35 cellular contexts compared by ENCODE assay signal in the genomic region with DNA sequence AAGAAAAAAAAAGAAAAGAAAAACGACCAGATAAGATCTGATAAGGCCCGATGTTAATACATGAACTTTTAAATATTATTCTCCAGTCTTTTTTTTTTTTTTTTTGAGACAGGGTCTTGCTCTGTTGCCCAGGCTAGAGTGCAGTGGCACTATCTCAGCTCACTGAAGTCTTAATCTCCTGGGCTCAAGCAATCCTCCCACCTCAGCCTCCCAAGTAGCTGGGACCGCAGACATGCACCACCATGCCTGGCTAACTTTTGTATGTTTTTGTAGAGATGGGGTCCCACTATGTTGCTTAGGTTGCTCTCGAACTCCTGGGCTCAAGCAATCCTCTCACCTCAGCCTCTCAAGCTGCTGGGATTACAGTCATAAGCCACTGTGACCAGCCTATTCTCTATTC. TPM values are rescaled to one million over a fixed set of nuclear protein-coding genes. Genes with fewer than 3 reads are reported as not detected.
"Had no signal": no experiment of that assay in that cellular context is flagged by ENCODE, and none has a peak within 500 bp of the region (broad histone marks: within the 10 kb centered on the region; RNA-seq: fewer than 3 reads in every experiment).

No MANE protein-coding gene starts in this region.

- H3K9me3 ChIP-seq: ovary, psoas muscle, spleen, suprapubic skin, testis, tibial artery, transverse colon, upper lobe of right lung, uterus had no signal

- H3K9me3 Mint-ChIP-seq: natural killer cell; nephron; stimulated activated memory B cell treated with anti-CD40 and anti-IgM and Interleukin-4, amounts not matched to agents 10 μg/mL and 1 μg/mL and 100 μg/mL, for 72 hours; stimulated activated naive CD8-positive, alpha-beta T cell treated with anti-CD3 and anti-CD28 coated beads, Interleukin-15, amount 100 ng/mL, for 72 hours; type B pancreatic cell had no signal

- H3K36me3 Mint-ChIP-seq: natural killer cell; neural progenitor cell; stimulated activated memory B cell treated with anti-CD40 and anti-IgM and Interleukin-4, amounts not matched to agents 10 μg/mL and 1 μg/mL and 100 μg/mL, for 72 hours; type B pancreatic cell had no signal

- H3K4me3 ChIP-seq: neural progenitor cell, ovary, psoas muscle, skin epidermis, smooth muscle cell, spleen, suprapubic skin, testis, tibial artery, transverse colon, upper lobe of right lung, uterus had no signal

- H3K4me1 ChIP-seq: neural progenitor cell, parathyroid adenoma, psoas muscle, testis, transverse colon, upper lobe of right lung, uterus had no signal

- H3K9ac ChIP-seq: neural progenitor cell, parathyroid adenoma had no signal

- H3K27ac Mint-ChIP-seq: natural killer cell; nephron; neural progenitor cell; progenitor cell of endocrine pancreas; stimulated activated memory B cell treated with anti-CD40 and anti-IgM and Interleukin-4, amounts not matched to agents 10 μg/mL and 1 μg/mL and 100 μg/mL, for 72 hours; stimulated activated naive CD8-positive, alpha-beta T cell treated with anti-CD3 and anti-CD28 coated beads, Interleukin-15, amount 100 ng/mL, for 72 hours; type B pancreatic cell had no signal

- H3K36me3 ChIP-seq: neural progenitor cell, ovary, spleen, suprapubic skin, tibial artery, transverse colon, upper lobe of right lung, uterus had no signal

- H3K27me3 Mint-ChIP-seq: type B pancreatic cell had no signal

- H3K27ac ChIP-seq: neural progenitor cell, ovary, parathyroid adenoma, psoas muscle, skin epidermis, spleen, suprapubic skin, testis, tibial artery, transverse colon, upper lobe of right lung, uterus had no signal

- H3K4me1 Mint-ChIP-seq: natural killer cell; nephron; stimulated activated memory B cell treated with anti-CD40 and anti-IgM and Interleukin-4, amounts not matched to agents 10 μg/mL and 1 μg/mL and 100 μg/mL, for 72 hours; stimulated activated naive CD8-positive, alpha-beta T cell treated with anti-CD3 and anti-CD28 coated beads, Interleukin-15, amount 100 ng/mL, for 72 hours had no signal

- DNase-seq: natural killer cell; occipital lobe; ovary; posterior cingulate gyrus; psoas muscle; right cardiac atrium; spleen; stimulated activated CD4-positive, alpha-beta T cell treated with anti-CD3 and anti-CD28 coated beads, Interleukin-12 subunit alpha, Interleukin-12 subunit beta, amount 100 ng/mL, for 4 hours; stimulated activated CD4-positive, alpha-beta T cell treated with anti-CD3 and anti-CD28 coated beads, Interleukin-1b, Interleukin-23, amount 100 ng/mL, for 48 hours; stimulated activated CD4-positive, alpha-beta T cell treated with anti-CD3 and anti-CD28 coated beads, Interleukin-4, amount 100 ng/mL, for 1 hour; stimulated activated CD4-positive, alpha-beta T cell treated with anti-CD3 and anti-CD28 coated beads, Interleukin-4, amount 100 ng/mL, for 4 hours; stimulated activated CD8-positive, alpha-beta memory T cell treated with anti-CD3 and anti-CD28 coated beads, Interleukin-4, amount 100 ng/mL, for 48 hours; stimulated activated naive CD4-positive, alpha-beta T cell; stimulated activated naive CD8-positive, alpha-beta T cell treated with anti-CD3 and anti-CD28 coated beads, Interleukin-15, amount 100 ng/mL, for 72 hours; stimulated activated naive CD8-positive, alpha-beta T cell treated with anti-CD3 and anti-CD28 coated beads, Interleukin-15, Interleukin-2, amounts not matched to agents 100 U/mL and 50 U/mL, for 24 hours; substantia nigra; testis; tibial artery; transverse colon; upper lobe of right lung; uterus had no signal

- ATAC-seq: natural killer cell; psoas muscle; right cardiac atrium; sciatic nerve; stimulated activated memory B cell treated with anti-CD40 and anti-IgM and Interleukin-4, amounts not matched to agents 10 μg/mL and 1 μg/mL and 100 μg/mL, for 72 hours; stimulated activated naive CD8-positive, alpha-beta T cell treated with anti-CD3 and anti-CD28 coated beads, Interleukin-15, amount 100 ng/mL, for 72 hours; stimulated activated naive CD8-positive, alpha-beta T cell treated with anti-CD3 and anti-CD28 coated beads, Interleukin-15, Interleukin-2, amounts not matched to agents 100 U/mL and 50 U/mL, for 24 hours; upper lobe of right lung had no signal

- H3K4me3 Mint-ChIP-seq: natural killer cell; nephron; neural progenitor cell; stimulated activated memory B cell treated with anti-CD40 and anti-IgM and Interleukin-4, amounts not matched to agents 10 μg/mL and 1 μg/mL and 100 μg/mL, for 72 hours; stimulated activated naive CD8-positive, alpha-beta T cell treated with anti-CD3 and anti-CD28 coated beads, Interleukin-15, amount 100 ng/mL, for 72 hours; type B pancreatic cell had no signal

- H3K27me3 ChIP-seq: neural progenitor cell, ovary, testis, uterus had no signal

RNA-seq across cellular contexts. Expression of a gene that starts 1.6 kb away (rescaled TPM):
- total RNA-seq: natural killer cell, osteoblast, progenitor cell of endocrine pancreas, psoas muscle, renal cortical epithelial cell, right cardiac atrium, sciatic nerve, smooth muscle cell, suprapubic skin, testis, transverse colon, upper lobe of right lung, urinary bladder, uterus had no signal
- polyA plus RNA-seq: neural cell, ovary, right cardiac atrium, smooth muscle cell, urinary bladder had no signal

RNA-seq across cellular contexts. Expression of a gene that starts 1.7 kb away (rescaled TPM):
- total RNA-seq: natural killer cell, osteoblast, progenitor cell of endocrine pancreas, psoas muscle, renal cortical epithelial cell, right cardiac atrium, sciatic nerve, smooth muscle cell, suprapubic skin, upper lobe of right lung, urinary bladder had no signal
- polyA plus RNA-seq: right cardiac atrium, smooth muscle cell had no signal
